Comparison of ENCODE assay signal across 24 cellular contexts in the genomic region with DNA sequence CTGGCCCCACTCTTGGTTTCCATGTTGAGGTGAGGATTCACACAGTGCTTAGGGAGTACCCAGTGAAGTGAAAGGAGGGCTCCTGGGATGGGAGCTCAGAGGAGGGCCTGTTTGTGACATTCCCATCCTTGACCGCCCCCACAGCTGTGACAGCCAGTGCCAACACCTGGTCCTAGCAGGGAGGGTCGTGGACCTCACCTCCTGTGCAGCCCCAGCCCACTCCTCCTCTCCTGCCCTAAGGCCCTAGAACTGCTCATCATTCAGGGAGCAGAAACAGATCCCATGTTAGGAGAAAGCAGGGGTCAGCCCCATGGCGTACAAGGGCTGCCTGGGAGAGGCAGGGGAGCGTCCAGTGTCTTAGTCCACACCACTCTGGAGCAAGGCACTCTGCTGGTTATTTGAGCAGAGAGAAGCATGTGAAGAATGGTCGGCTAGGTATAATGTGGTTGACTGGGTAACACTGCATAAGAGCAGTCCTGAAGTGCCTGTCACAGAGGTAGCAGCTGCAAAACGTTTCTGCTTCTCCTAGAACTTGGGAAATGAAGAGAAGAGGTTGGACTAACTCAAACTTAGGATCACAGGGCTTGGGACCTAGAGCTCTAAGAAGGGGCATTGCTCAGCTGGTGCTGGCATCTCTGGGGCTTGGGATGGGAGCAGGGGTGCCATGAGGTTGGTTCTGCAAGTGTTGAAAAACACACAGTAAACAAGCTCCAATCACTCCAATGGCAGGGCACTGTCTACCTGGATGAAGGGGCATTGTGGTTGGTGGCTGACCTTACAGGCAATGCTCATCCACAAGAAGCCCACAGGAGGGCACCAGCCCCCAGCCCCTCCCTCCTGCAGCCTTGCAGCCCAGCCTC. TPM values are rescaled to one million over a fixed set of nuclear protein-coding genes. Genes with fewer than 3 reads are reported as not detected.
DNase-seq lines count a peak whose midpoint lies in the region; ATAC-seq and TF ChIP-seq lines count a peak whose summit lies in the region.
"Had no signal": no experiment of that assay in that cellular context is flagged by ENCODE, and none has a peak within 500 bp of the region (broad histone marks: within the 10 kb centered on the region; RNA-seq: fewer than 3 reads in every experiment).

No MANE protein-coding gene starts in this region.

- DNase-seq in natural killer cell: no peak
- no peak for DNase-seq in natural killer cell treated with Interleukin-12 subunit alpha and Interleukin-12 subunit beta and Interleukin-15 and Interleukin-18, amount 100 ng/mL, for 72 hours (ENCODE audit: low spot score)
- DNase-seq in islet precursor cell: peak; percentile 48
- DNase-seq in osteoblast (ENCODE audit: insufficient read length, low spot score, missing footprints): peak; percentile 82
- DNase-seq in NCI-H510A (lab: John Stamatoyannopoulos, UW): no peak
- no peak for DNase-seq in putamen (ENCODE audit: low spot score)
- DNase-seq: activated CD4-positive, alpha-beta memory T cell treated with anti-CD3 and anti-CD28 coated beads, Interleukin-2, amount 10 ng/mL, durations not matched to agents 7 days and 5 days; activated naive CD4-positive, alpha-beta T cell treated with anti-CD3 and anti-CD28 coated beads, Interleukin-2, amount 50 U/mL, for 16 hours; anterior cingulate cortex; H9; left cardiac atrium; MG63; NCI-H2029 treated with DMSO at 0.1 percent for 48 hours; NCI-H748 treated with DMSO at 0.1 percent for 48 hours; SIG-M5; small intestine; stimulated activated naive CD4-positive, alpha-beta T cell treated with Interleukin-2 at 50 U/mL for 16 hours; T-helper 9 cell had no signal

- no peaks in the 10 kb centered on the region for H3K9me3 ChIP-seq in osteoblast (ENCODE audit: low read depth, low read length)
- H3K9me3 ChIP-seq: gastroesophageal sphincter, MG63, suprapubic skin had no signal

- H3K4me1 ChIP-seq in osteoblast (ENCODE audit: insufficient read depth, low read length): peaks cover 3% of the 10 kb centered on the region

- no peak overlapping the region for H3K4me3 ChIP-seq in osteoblast (ENCODE audit: insufficient read depth, low read length)
- H3K4me3 ChIP-seq: gastroesophageal sphincter, GM12878, MG63, suprapubic skin had no signal

- no peaks in the 10 kb centered on the region for H3K36me3 ChIP-seq in osteoblast (ENCODE audit: insufficient read depth, low read length)
- H3K36me3 ChIP-seq: MG63 had no signal

- no peak overlapping the region for H3K27ac ChIP-seq in osteoblast (ENCODE audit: low read depth, low read length)
- H3K27ac ChIP-seq: gastroesophageal sphincter, KMS-11, suprapubic skin had no signal

- H3K79me2 ChIP-seq in osteoblast (ENCODE audit: insufficient read depth, low read length): no peaks in the 10 kb centered on the region

- peaks cover 4% of the 10 kb centered on the region for H3K27me3 ChIP-seq in osteoblast (ENCODE audit: insufficient read depth, low read length)
- H3K27me3 ChIP-seq: MG63 had no signal

- no peaks in the 10 kb centered on the region for H3K36me3 Mint-ChIP-seq in natural killer cell
- no peaks in the 10 kb centered on the region for H3K36me3 Mint-ChIP-seq in natural killer cell treated with Interleukin-12 subunit alpha and Interleukin-12 subunit beta and Interleukin-15 and Interleukin-18, amount 100 ng/mL, for 72 hours

- no peaks in the 10 kb centered on the region for H3K9me3 Mint-ChIP-seq in natural killer cell
- no peaks in the 10 kb centered on the region for H3K9me3 Mint-ChIP-seq in natural killer cell treated with Interleukin-12 subunit alpha and Interleukin-12 subunit beta and Interleukin-15 and Interleukin-18, amount 100 ng/mL, for 72 hours
- H3K9me3 Mint-ChIP-seq: activated CD4-positive, alpha-beta memory T cell treated with anti-CD3 and anti-CD28 coated beads, Interleukin-2, amount 10 ng/mL, durations not matched to agents 7 days and 5 days; activated T-helper 17 cell treated with anti-CD3 and anti-CD28 coated beads, Interleukin-2, amount 50 U/mL, for 72 hours; H9 had no signal

- H2AFZ ChIP-seq in osteoblast (ENCODE audit: low read length): no peak overlapping the region

- H3K4me1 Mint-ChIP-seq in natural killer cell: peaks cover 10 to 17% of the 10 kb centered on the region in 2 donors
- H3K4me1 Mint-ChIP-seq in natural killer cell treated with Interleukin-12 subunit alpha and Interleukin-12 subunit beta and Interleukin-15 and Interleukin-18, amount 100 ng/mL, for 72 hours (ENCODE audit: low read depth in 2 of 2): peaks cover 9 to 10% of the 10 kb centered on the region in 2 donors

- peak overlapping the region; percentile 14 for H3K4me3 Mint-ChIP-seq in natural killer cell
- H3K4me3 Mint-ChIP-seq in natural killer cell treated with Interleukin-12 subunit alpha and Interleukin-12 subunit beta and Interleukin-15 and Interleukin-18, amount 100 ng/mL, for 72 hours: no peak overlapping the region
- H3K4me3 Mint-ChIP-seq: activated CD4-positive, alpha-beta memory T cell treated with anti-CD3 and anti-CD28 coated beads, Interleukin-2, amount 10 ng/mL, durations not matched to agents 7 days and 5 days; activated T-helper 17 cell treated with anti-CD3 and anti-CD28 coated beads, Interleukin-2, amount 50 U/mL, for 72 hours; H9 had no signal

- intact Hi-C loops in natural killer cell (cut with micrococcal nuclease): no loop called here

- no peak overlapping the region for H3K27ac Mint-ChIP-seq in natural killer cell
- no peak overlapping the region for H3K27ac Mint-ChIP-seq in natural killer cell treated with Interleukin-12 subunit alpha and Interleukin-12 subunit beta and Interleukin-15 and Interleukin-18, amount 100 ng/mL, for 72 hours
- H3K27ac Mint-ChIP-seq: activated CD4-positive, alpha-beta memory T cell treated with anti-CD3 and anti-CD28 coated beads, Interleukin-2, amount 10 ng/mL, durations not matched to agents 7 days and 5 days; activated T-helper 17 cell treated with anti-CD3 and anti-CD28 coated beads, Interleukin-2, amount 50 U/mL, for 72 hours; H9 had no signal

- H4K20me1 ChIP-seq in osteoblast (ENCODE audit: insufficient read depth, low read length): peaks cover 9% of the 10 kb centered on the region

- H3K27me3 Mint-ChIP-seq in natural killer cell (ENCODE audit: low read depth in 2 of 2): peaks cover 13 to 24% of the 10 kb centered on the region in 2 donors
- peaks cover 0 to 16% of the 10 kb centered on the region in 2 donors for H3K27me3 Mint-ChIP-seq in natural killer cell treated with Interleukin-12 subunit alpha and Interleukin-12 subunit beta and Interleukin-15 and Interleukin-18, amount 100 ng/mL, for 72 hours

- TF ChIP-seq CTCF in natural killer cell (IDR thresholded peaks at IDR 0.05) (no peak), osteoblast (IDR thresholded peaks at IDR 0.05; ENCODE audit: extremely low read depth, low read depth, low read length) (no peak)

- ATAC-seq in natural killer cell: no peak
- no peak for ATAC-seq in natural killer cell treated with Interleukin-12 subunit alpha and Interleukin-12 subunit beta and Interleukin-15 and Interleukin-18, amount 100 ng/mL, for 72 hours
- ATAC-seq in HG03025 (IDR thresholded peaks at IDR 0.05; ENCODE audit: low FRiP score, unreplicated experiment): no peak
- ATAC-seq: activated T-helper 17 cell treated with anti-CD3 and anti-CD28 coated beads, Interleukin-2, amount 50 U/mL, for 72 hours; gastroesophageal sphincter; GM12878; left cardiac atrium had no signal

- no peak overlapping the region for H3K4me2 ChIP-seq in osteoblast (ENCODE audit: insufficient read depth, low read length)
- H3K4me2 ChIP-seq: KMS-11 had no signal

RNA-seq across cellular contexts. Expression of gene FAM168B, which starts 55.6 kb away (rescaled TPM):
- total RNA-seq in natural killer cell (10 to 100 TPM; 56.0 to 70.7 (median 65.3) TPM), osteoblast (100 and 117 TPM in 2 replicates)
- 10 to 100 TPM; 69.8 to 82.6 TPM for total RNA-seq in natural killer cell treated with Interleukin-12 subunit alpha and Interleukin-12 subunit beta and Interleukin-15 and Interleukin-18, amount 100 ng/mL, for 72 hours

Comparison
In these comparisons a context has a peak if more than half of its experiments do, and no peak if none do; other contexts are left out.
1. DNase-seq: peak in islet precursor cell (single experiment) and osteoblast (single experiment); none in natural killer cell (single experiment), natural killer cell treated with Interleukin-12 subunit alpha and Interleukin-12 subunit beta and Interleukin-15 and Interleukin-18, amount 100 ng/mL, for 72 hours (single experiment), NCI-H510A (single experiment) and putamen (single experiment).